In the genomic region with DNA sequence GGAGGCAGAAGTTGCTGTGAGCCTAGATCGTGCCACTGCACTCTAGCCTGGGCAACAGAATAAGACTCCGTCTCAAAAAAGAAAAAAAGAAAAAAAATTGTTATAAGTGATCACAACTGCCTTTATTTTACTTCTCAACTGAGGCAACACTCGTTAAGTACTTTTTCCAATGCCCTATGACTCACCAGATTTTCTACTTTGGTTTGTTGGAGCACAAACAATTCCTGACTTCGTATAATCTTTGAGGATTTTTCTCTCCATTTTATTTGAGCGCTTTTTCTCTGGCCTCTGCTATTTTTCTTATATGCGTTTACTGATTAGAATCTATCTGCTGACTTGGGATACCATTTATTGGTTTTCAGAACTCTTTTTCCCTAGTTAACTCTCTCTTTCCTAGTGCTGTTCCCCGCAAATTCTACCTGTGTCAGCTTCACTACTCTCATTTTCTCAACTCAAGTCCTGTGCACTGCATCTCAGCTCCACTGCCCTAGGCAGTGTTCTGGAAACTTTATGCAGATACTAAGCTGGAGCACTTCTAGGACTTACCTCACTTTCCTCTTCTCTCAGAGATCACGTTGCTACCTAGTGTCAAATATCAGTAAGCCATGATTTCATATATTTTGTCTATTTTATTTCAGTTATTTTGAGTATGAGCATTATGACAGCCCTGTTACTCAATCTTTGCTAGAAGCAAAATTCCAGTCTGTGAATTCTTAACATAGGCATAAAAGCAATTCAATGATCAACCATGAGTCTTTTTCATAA, we compare ENCODE assay signal across 29 cellular contexts.
DNase-seq lines count a peak whose midpoint lies in the region; ATAC-seq, FAIRE-seq and TF ChIP-seq lines count a peak whose summit lies in the region.
"Had no signal": no experiment of that assay in that cellular context is flagged by ENCODE, and none has a peak within 500 bp of the region (broad histone marks: within the 10 kb centered on the region; RNA-seq: fewer than 3 reads in every experiment).

No MANE protein-coding gene starts in this region.

- H3K36me3 Mint-ChIP-seq in osteocyte (ENCODE audit: unreplicated experiment) (peaks cover 13% of the 10 kb centered on the region), immature natural killer cell (peaks cover 0 to 4% (median 0%) of the 10 kb centered on the region in 3 donors)
- H3K36me3 Mint-ChIP-seq: activated naive CD4-positive, alpha-beta T cell treated with anti-CD3 and anti-CD28 coated beads, Interleukin-2, amount 50 U/mL, for 24 hours; CD8-positive, alpha-beta T cell had no signal

- H3K4me1 ChIP-seq in RWPE2 (ENCODE audit: insufficient read depth, poor library complexity, severe bottlenecking), result peaks cover 29% of the 10 kb centered on the region
- H3K4me1 ChIP-seq: gastrocnemius medialis, lower lobe of right lung, prostate gland, transverse colon had no signal

- H3K27me3 ChIP-seq in RWPE2 (ENCODE audit: insufficient read depth, poor library complexity, severe bottlenecking), result no peaks in the 10 kb centered on the region
- H3K27me3 ChIP-seq: gastrocnemius medialis, transverse colon had no signal

- peak; percentile 38 for DNase-seq in EL
- DNase-seq in RWPE2 (ENCODE audit: low spot score), result no peak
- peak; percentile 10 for DNase-seq in epithelial cell of proximal tubule (ENCODE audit: low read depth)
- DNase-seq in osteocyte (ENCODE audit: extremely low spot score, unreplicated experiment), result no peak
- no peak for DNase-seq in immature natural killer cell
- no peak for DNase-seq in NCI-H82 treated with DMSO at 0.1 percent for 48 hours (lab: John Stamatoyannopoulos, UW; ENCODE audit: unreplicated experiment)
- no peak for DNase-seq in HEK293T (ENCODE audit: extremely low spot score)
- DNase-seq in D721Med (ENCODE audit: insufficient read length, low spot score), result no peak
- DNase-seq: activated CD4-positive, alpha-beta T cell treated with anti-CD3 and anti-CD28 coated beads, Interleukin-2, amount 50 U/mL, for 4 hours; activated CD4-positive, CD25-positive, alpha-beta regulatory T cell; activated CD8-positive, alpha-beta memory T cell treated with anti-CD3 and anti-CD28 coated beads, Interleukin-2, amount 50 U/mL, for 4 hours; CD8-positive, alpha-beta T cell; gastrocnemius medialis; GF-D8; hippocampal formation; lower lobe of right lung; NCI-H1105; NCI-H2081; NCI-H345; NCI-H748 treated with DMSO at 0.1 percent for 48 hours; SW 1271; T1000; transverse colon had no signal

- H3K4me1 Mint-ChIP-seq in osteocyte (ENCODE audit: unreplicated experiment) (peaks cover 24% of the 10 kb centered on the region), immature natural killer cell (no peaks in the 10 kb centered on the region)
- H3K4me1 Mint-ChIP-seq: activated naive CD4-positive, alpha-beta T cell treated with anti-CD3 and anti-CD28 coated beads, Interleukin-2, amount 50 U/mL, for 24 hours; neural crest cell had no signal

- H3K27ac ChIP-seq in RWPE2 (ENCODE audit: poor library complexity, severe bottlenecking), result peak overlapping the region; percentile 19
- H3K27ac ChIP-seq: gastrocnemius medialis, lower lobe of right lung, prostate gland, transverse colon had no signal

- H3K27me3 Mint-ChIP-seq in osteocyte (ENCODE audit: unreplicated experiment) (no peaks in the 10 kb centered on the region), immature natural killer cell (ENCODE audit: low read depth in 3 of 3) (peaks cover 0 to 2% (median 2%) of the 10 kb centered on the region in 3 donors)

- CTCF ChIA-PET in HEK293T (lab: Yijun Ruan, JAX), result no interaction called here

- peak overlapping the region; percentile 2 for H3K4me3 Mint-ChIP-seq in osteocyte (ENCODE audit: unreplicated experiment)
- no peak overlapping the region for H3K4me3 Mint-ChIP-seq in immature natural killer cell
- H3K4me3 Mint-ChIP-seq: activated naive CD4-positive, alpha-beta T cell treated with anti-CD3 and anti-CD28 coated beads, Interleukin-2, amount 50 U/mL, for 24 hours; CD8-positive, alpha-beta T cell; neural crest cell had no signal

- no peak overlapping the region for H3K4me3 ChIP-seq in RWPE2 (ENCODE audit: severe bottlenecking)
- H3K4me3 ChIP-seq in epithelial cell of proximal tubule (ENCODE audit: low read depth, low read length), result no peak overlapping the region
- H3K4me3 ChIP-seq: gastrocnemius medialis, lower lobe of right lung, prostate gland, transverse colon had no signal

- ATAC-seq in RWPE2 (ENCODE audit: low read depth), result peak; percentile 44; the same call in 2 of the 3 replicates
- ATAC-seq: CD8-positive, alpha-beta T cell; gastrocnemius medialis; lower lobe of right lung had no signal

- TF ChIP-seq CTCF in RWPE2 (IDR thresholded peaks at IDR 0.05; ENCODE audit: poor library complexity, severe bottlenecking) (no peak), epithelial cell of proximal tubule (conservative IDR thresholded peaks at IDR 0.05; ENCODE audit: low read depth, low read length) (no peak), osteocyte (IDR thresholded peaks at IDR 0.05) (no peak), D721Med (IDR thresholded peaks at IDR 0.05; ENCODE audit: insufficient read depth, missing control alignments) (no peak)

- peaks cover 9% of the 10 kb centered on the region for H3K9me3 ChIP-seq in RWPE2 (ENCODE audit: severe bottlenecking)
- H3K9me3 ChIP-seq: gastrocnemius medialis, lower lobe of right lung, prostate gland, transverse colon had no signal

- no peaks in the 10 kb centered on the region for H3K36me3 ChIP-seq in RWPE2 (ENCODE audit: low read depth)
- H3K36me3 ChIP-seq: gastrocnemius medialis, lower lobe of right lung, prostate gland, transverse colon had no signal

- peaks cover 8% of the 10 kb centered on the region for H3K9me3 Mint-ChIP-seq in osteocyte (ENCODE audit: unreplicated experiment)
- H3K9me3 Mint-ChIP-seq in immature natural killer cell, result peaks cover 0 to 8% (median 4%) of the 10 kb centered on the region in 6 donors
- H3K9me3 Mint-ChIP-seq: CD8-positive, alpha-beta T cell had no signal

- FAIRE-seq in D721Med (lab: Jason Lieb, UNC), result no peak
- FAIRE-seq: GM18507, H1, islet of Langerhans had no signal

- POLR2A ChIA-PET in HEK293T (lab: Yijun Ruan, JAX), result no interaction called here

- H3K27ac Mint-ChIP-seq in osteocyte (ENCODE audit: unreplicated experiment) (peak overlapping the region; percentile 94), immature natural killer cell (no peak overlapping the region)
- H3K27ac Mint-ChIP-seq: activated naive CD4-positive, alpha-beta T cell treated with anti-CD3 and anti-CD28 coated beads, Interleukin-2, amount 50 U/mL, for 24 hours; CD8-positive, alpha-beta T cell had no signal

TF ChIP-seq in HEK293T, 16 proteins besides CTCF, POLR2A, EP300 and RAD21:
- TF ChIP-seq SP1 (IDR thresholded peaks at IDR 0.05) (no peak), FOXK2 (IDR thresholded peaks at IDR 0.05) (no peak), ELF4 (IDR thresholded peaks at IDR 0.05) (no peak), HDGF (IDR thresholded peaks at IDR 0.05; ENCODE audit: borderline replicate concordance) (no peak), NFRKB (IDR thresholded peaks at IDR 0.05) (no peak), ARNT (IDR thresholded peaks at IDR 0.05) (no peak), L3MBTL2 (conservative IDR thresholded peaks at IDR 0.05) (no peak), SUZ12 (IDR thresholded peaks at IDR 0.05) (no peak), ZNF384 (IDR thresholded peaks at IDR 0.05) (no peak), FOXM1 (IDR thresholded peaks at IDR 0.05; ENCODE audit: borderline replicate concordance) (no peak), FOXA1 (IDR thresholded peaks at IDR 0.05) (no peak)
- TF ChIP-seq, protein P1, sequence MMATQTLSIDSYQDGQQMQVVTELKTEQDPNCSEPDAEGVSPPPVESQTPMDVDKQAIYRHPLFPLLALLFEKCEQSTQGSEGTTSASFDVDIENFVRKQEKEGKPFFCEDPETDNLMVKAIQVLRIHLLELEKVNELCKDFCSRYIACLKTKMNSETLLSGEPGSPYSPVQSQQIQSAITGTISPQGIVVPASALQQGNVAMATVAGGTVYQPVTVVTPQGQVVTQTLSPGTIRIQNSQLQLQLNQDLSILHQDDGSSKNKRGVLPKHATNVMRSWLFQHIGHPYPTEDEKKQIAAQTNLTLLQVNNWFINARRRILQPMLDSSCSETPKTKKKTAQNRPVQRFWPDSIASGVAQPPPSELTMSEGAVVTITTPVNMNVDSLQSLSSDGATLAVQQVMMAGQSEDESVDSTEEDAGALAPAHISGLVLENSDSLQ (IDR thresholded peaks at IDR 0.05), result no peak

Comparison
In these comparisons a context has a peak if more than half of its experiments do, and no peak if none do; other contexts are left out.
1. DNase-seq: peak in EL (single experiment) and epithelial cell of proximal tubule (single experiment); none in RWPE2 (single experiment), osteocyte (single experiment), immature natural killer cell (0 of 3), NCI-H82 treated with DMSO at 0.1 percent for 48 hours (single experiment), HEK293T (single experiment) and D721Med (single experiment).